In genomic region chr7:4841007-4841784, GRCh38 we compare ENCODE assay signal across 17 cellular contexts. TPM values are rescaled to one million over a fixed set of nuclear protein-coding genes. Genes with fewer than 3 reads are reported as not detected.
"Had no signal": no experiment of that assay in that cellular context is flagged by ENCODE, and none has a peak within 500 bp of the region (broad histone marks: within the 10 kb centered on the region; RNA-seq: fewer than 3 reads in every experiment).

No MANE protein-coding gene starts in this region.

- DNase-seq: foreskin keratinocyte; immature natural killer cell; left ventricle myocardium superior; nucleus accumbens; ovary; stimulated activated CD4-positive, alpha-beta T cell treated with anti-CD3 and anti-CD28 coated beads, Interleukin-12 subunit alpha, Interleukin-12 subunit beta, amount 100 ng/mL, for 4 hours; stimulated activated naive CD4-positive, alpha-beta T cell treated with Interleukin-2 at 50 U/mL for 16 hours; trophoblast cell; uterus had no signal

- H3K4me3 ChIP-seq: neural progenitor cell, ovary, right atrium auricular region, sigmoid colon, skin epidermis, uterus had no signal

- H3K27me3 ChIP-seq: foreskin keratinocyte, neural progenitor cell, ovary, right atrium auricular region, sigmoid colon, uterus had no signal

- H3K36me3 ChIP-seq: neural progenitor cell, ovary, sigmoid colon, uterus had no signal

- H3K27ac ChIP-seq: foreskin keratinocyte, neural progenitor cell, ovary, skin epidermis, uterus had no signal

- ATAC-seq: foreskin keratinocyte; natural killer cell treated with Interleukin-12 subunit alpha and Interleukin-12 subunit beta and Interleukin-15 and Interleukin-18, amount 100 ng/mL, for 72 hours had no signal

- H3K9me3 ChIP-seq: ovary, right atrium auricular region, sigmoid colon, uterus had no signal

- H3K4me1 ChIP-seq: foreskin keratinocyte, sigmoid colon, uterus had no signal

RNA-seq across cellular contexts. Expression of gene PAPOLB, which starts 20.6 kb away (rescaled TPM):
- total RNA-seq: epithelial cell of proximal tubule, foreskin keratinocyte, myocyte had no signal
- polyA plus RNA-seq: foreskin keratinocyte, keratinocyte, ovary had no signal

RNA-seq across cellular contexts. Expression of gene RADIL, which starts 42.3 kb away (rescaled TPM):
- polyA plus RNA-seq: immature natural killer cell, keratinocyte had no signal
